8 cellular contexts compared by ENCODE assay signal in genomic region chr16:74420612-74421501, GRCh38. TPM values are rescaled to one million over a fixed set of nuclear protein-coding genes. Genes with fewer than 3 reads are reported as not detected.
A peak's percentile ranks its signal among the peaks of the same experiment; 100 is the strongest.
DNase-seq lines count a peak whose midpoint lies in the region; ATAC-seq, FAIRE-seq and TF ChIP-seq lines count a peak whose summit lies in the region.
"Not testable (repeated sequence)": the region's sequence is repeated elsewhere in the genome, so short reads cannot be mapped to it uniquely, and the experiment has no call there.

CLEC18B (minus strand) TSS chr16:74421478; CDS start chr16:74421270, 208 bp downstream.

- H2AFZ ChIP-seq in DND-41 (ENCODE audit: low read depth, low read length); GM12878 (ENCODE audit: control insufficient read depth, low read depth, low read length): not testable (repeated sequence)

- CTCF ChIA-PET in GM12878 (lab: Yijun Ruan, JAX) = not testable (repeated sequence)

- not testable (repeated sequence) for H3K36me3 ChIP-seq in DND-41 (ENCODE audit: insufficient read depth, low read length); GM12878 (ENCODE audit: control insufficient read depth in 2 of 2, insufficient read depth in 2 of 2, low read length in 1 of 2); testis (ENCODE audit: low read depth, missing control alignments)

- intact Hi-C loops in GM12878 (cut with micrococcal nuclease; ENCODE audit: unreplicated experiment); testis (cut with DNase I; ENCODE audit: low total_unique reads): not testable (repeated sequence)

- not testable (repeated sequence) for H3K4me2 ChIP-seq in DND-41 (ENCODE audit: insufficient read depth, low read length); GM12878 (ENCODE audit: control insufficient read depth, insufficient read depth)

- H3K79me2 ChIP-seq in DND-41 (ENCODE audit: insufficient read depth, low read length); GM12878 (ENCODE audit: control insufficient read depth, insufficient read depth, low read length): not testable (repeated sequence)

- 0% methylated on average over 1 of the region's 28 CpGs for WGBS in GM12878 (ENCODE audit: insufficient coverage, insufficient replicate concordance, low lambda C conversion rate, missing lambda C conversion rate)
- 61 to 100% methylated on average over 1 to 13 of the region's 28 CpGs for WGBS in testis, 2 donors

- not testable (repeated sequence) for H3K27ac ChIP-seq in DND-41 (ENCODE audit: low read length); GM12878 (ENCODE audit: control insufficient read depth, insufficient read depth); testis

- TF ChIP-seq EP300 in GM12878 (IDR thresholded peaks at IDR 0.05; ENCODE audit: borderline replicate concordance in 1 of 2, control insufficient read depth in 1 of 2, low read depth in 2 of 2, low read length in 2 of 2) = not testable (repeated sequence)

- not testable (repeated sequence) for TF ChIP-seq RAD21 in GM12878 (IDR thresholded peaks at IDR 0.05; ENCODE audit: insufficient read depth, low read depth, low read length)

- not testable (repeated sequence) for H3K4me3 ChIP-seq in DND-41 (ENCODE audit: low read depth in 1 of 2, low read length in 2 of 2); GM12878; fibroblast of pulmonary artery (replicated peaks; ENCODE audit: low read depth, low read length); testis

- TF ChIP-seq CTCF in DND-41 (IDR thresholded peaks at IDR 0.05; ENCODE audit: borderline replicate concordance, extremely low read depth, low read length, poor library complexity, severe bottlenecking); GM12878 (IDR thresholded peaks at IDR 0.05 in 2 of 3, conservative IDR thresholded peaks at IDR 0.05 in 1 of 3; ENCODE audit: control insufficient read depth in 2 of 3, extremely low read depth in 1 of 3, insufficient read depth in 1 of 3, low read depth in 3 of 3, low read length in 3 of 3); fibroblast of pulmonary artery (IDR thresholded peaks at IDR 0.05; ENCODE audit: low read length, missing control alignments); testis (IDR thresholded peaks at IDR 0.05): not testable (repeated sequence)

- DNase-seq in DND-41; GM12878 (ENCODE audit: low read depth, low spot score); left lobe of liver (ENCODE audit: low spot score): not testable (repeated sequence)
- DNase-seq in HT1080 (ENCODE audit: low read depth) (peak; percentile 47), RPMI7951 (ENCODE audit: low read depth) (peak; percentile 45), fibroblast of pulmonary artery (ENCODE audit: low read depth) (peak; percentile 33), non-pigmented ciliary epithelial cell (ENCODE audit: low read depth) (peak; percentile 17), testis (peak; percentile 32)

- H4K20me1 ChIP-seq in DND-41 (ENCODE audit: insufficient read depth, low read length); GM12878 (ENCODE audit: control insufficient read depth, insufficient read depth): not testable (repeated sequence)

- not testable (repeated sequence) for H3K4me1 ChIP-seq in DND-41 (ENCODE audit: insufficient read depth, low read length); GM12878 (ENCODE audit: control insufficient read depth, insufficient read depth, low read length); testis

- SMC1A ChIA-PET in GM12878 (lab: Charles Lee; ENCODE audit: uncharacterized antibody, unreplicated experiment) = not testable (repeated sequence)

- not testable (repeated sequence) for H3K9me3 ChIP-seq in DND-41 (ENCODE audit: insufficient read depth, low read length, severe bottlenecking); GM12878 (replicated peaks; ENCODE audit: control insufficient read depth, insufficient read depth, low read length); testis

- POLR2A ChIA-PET in GM12878 (lab: Charles Lee) = not testable (repeated sequence)

- RAD21 ChIA-PET in GM12878 (lab: Charles Lee; ENCODE audit: unreplicated experiment) = not testable (repeated sequence)

- in situ Hi-C loops in GM12878 (cut with MboI) = not testable (repeated sequence)

- H3K27me3 ChIP-seq in DND-41 (ENCODE audit: insufficient read depth, low read length, poor library complexity); GM12878 (replicated peaks in 1 of 2; ENCODE audit: control insufficient read depth in 2 of 2, insufficient read depth in 2 of 2, low read length in 1 of 2); testis: not testable (repeated sequence)

- BruUV-seq in GM12878 (replicated peaks; lab: Mats Ljungman, UMichigan) = not testable (repeated sequence)

- FAIRE-seq in GM12878 (lab: Jason Lieb, UNC) = not testable (repeated sequence)

- H3K9ac ChIP-seq in DND-41 (ENCODE audit: low read depth, low read length); GM12878 (ENCODE audit: control insufficient read depth, insufficient read depth, low read length): not testable (repeated sequence)

- not testable (repeated sequence) for TF ChIP-seq POLR2A in GM12878 (IDR thresholded peaks at IDR 0.05; ENCODE audit: low read depth, low read length); testis (IDR thresholded peaks at IDR 0.05)

- ATAC-seq in DND-41 (ENCODE audit: insufficient read depth, low read depth) = 0 out of 3 replicates have a peak, but pooled peaks have one; percentile 19
- peak; percentile 25; the same call in 2 of the 3 replicates for ATAC-seq in GM12878
- ATAC-seq in left lobe of liver = peak; percentile 7

RNA-seq across cellular contexts. Expression of gene CLEC18B, which starts in this region (rescaled TPM):
- not detected in 2 replicates for total RNA-seq in HT1080 (2014; rRNA removed; shearing (Covaris generic))
- polyA plus RNA-seq in HT1080 (2015; cell fraction: cytosol; rRNA removed) = not detected in 2 replicates
- polyA plus RNA-seq in HT1080 (2015; cell fraction: nucleus; rRNA removed) = 0.62 TPM in 1 of 2 replicates, not detected in the other
- total RNA-seq in RPMI7951 (2014; rRNA removed; shearing (Covaris generic)) = not detected in 2 replicates
- total RNA-seq in GM12878 (2013; cell fraction: nucleolus; rRNA removed) = not detected in 2 replicates
- total RNA-seq in GM12878 (2014; rRNA removed) (not detected in 2 replicates), GM12878 (2014; rRNA removed; fragmentation: Illumina TruSeq; extraction: Trizol) (not detected in 2 replicates), GM12878 (2021) (0.16 and 0.21 TPM in 2 replicates), left lobe of liver (1.1 TPM), testis (10 to 100 TPM; 16.4 to 42.8 TPM)
- not detected for polyA plus RNA-seq in GM12878 (2011; ENCODE audit: low read depth)
- polyA plus RNA-seq in GM12878 (2011; rRNA removed) (0.16 TPM in 1 of 2 replicates, not detected in the other), GM12878 (2014; fragmentation: Illumina TruSeq; extraction: Trizol) (0.32 TPM in 1 of 2 replicates, not detected in the other), GM12878 (2014; fragmentation: Nextera tagmentation; extraction: Ambion mirVana) (under 1 TPM in 1 of 2 experiments, not detected in 1; 0.03 TPM), GM12878 (2014; rRNA removed) (not detected in 2 replicates), GM12878 (2016; fragmentation: Nextera tagmentation; extraction: Ambion mirVana) (not detected), testis (ENCODE audit: insufficient read depth, low read depth, low replicate concordance) (13.7 TPM)
- polyA plus RNA-seq in GM12878 (2011; cell fraction: cytosol; rRNA removed) = 0.05 and 0.10 TPM in 2 replicates
- 0.69 and 0.86 TPM in 2 replicates for polyA plus RNA-seq in GM12878 (2011; cell fraction: nucleus; rRNA removed)
- polyA plus RNA-seq in GM12878 (2012) = 0.16 TPM in 1 of 2 replicates, not detected in the other
- not detected in 2 replicates for polyA minus RNA-seq in GM12878 (2011; rRNA and poly(A)+ RNA removed)
- polyA minus RNA-seq in GM12878 (2011; cell fraction: cytosol; rRNA and poly(A)+ RNA removed) = not detected in 2 replicates
- 0.77 TPM in 1 of 2 replicates, not detected in the other for polyA minus RNA-seq in GM12878 (2011; cell fraction: nucleus; rRNA and poly(A)+ RNA removed)

Comparison
In these comparisons a context has a peak if more than half of its experiments do, and no peak if none do; other contexts are left out.
1. Peak in DNase-seq in HT1080; RNA of the gene not detected or under 1 TPM.
2. Peak in DNase-seq in RPMI7951; RNA of the gene not detected or under 1 TPM.
3. Peak in ATAC-seq in GM12878; RNA of the gene not detected or under 1 TPM.